In genomic region chr3:12100784-12101183, GRCh38 we compare ENCODE assay signal across 8 cellular contexts. TPM values are rescaled to one million over a fixed set of nuclear protein-coding genes. Genes with fewer than 3 reads are reported as not detected.
"Had no signal": no experiment of that assay in that cellular context is flagged by ENCODE, and none has a peak within 500 bp of the region (broad histone marks: within the 10 kb centered on the region; RNA-seq: fewer than 3 reads in every experiment).

No MANE protein-coding gene starts in this region.

- H3K4me3 Mint-ChIP-seq: IgD-negative memory B cell had no signal

- ATAC-seq: HepG2, K562 had no signal

- DNase-seq: IMR-90, KBM-7, KG1 had no signal

- H3K27ac ChIP-seq: HL-60 had no signal

- H3K27ac Mint-ChIP-seq: IgD-negative memory B cell had no signal

- H3K36me3 Mint-ChIP-seq: IgD-negative memory B cell had no signal

- H3K4me1 Mint-ChIP-seq: IgD-negative memory B cell had no signal

- H3K4me3 ChIP-seq: K562 had no signal

RNA-seq across cellular contexts. Expression of gene TIMP4, which starts 57.9 kb away (rescaled TPM):
- total RNA-seq: HT1080 had no signal
